9 cellular contexts compared by ENCODE assay signal in genomic region chr11:111734383-111735261, GRCh38. TPM values are rescaled to one million over a fixed set of nuclear protein-coding genes. Genes with fewer than 3 reads are reported as not detected.
DNase-seq lines count a peak whose midpoint lies in the region; ATAC-seq, FAIRE-seq and TF ChIP-seq lines count a peak whose summit lies in the region.
"Had no signal": no experiment of that assay in that cellular context is flagged by ENCODE, and none has a peak within 500 bp of the region (broad histone marks: within the 10 kb centered on the region; RNA-seq: fewer than 3 reads in every experiment).

No MANE protein-coding gene starts in this region.

- no peaks in the 10 kb centered on the region for H3K9me2 ChIP-seq in PC-3 (replicated peaks; ENCODE audit: low read length)

- H3K36me3 ChIP-seq in PC-3 (ENCODE audit: low read depth, low read length) (peaks cover 3% of the 10 kb centered on the region; the same call in 1 of the 2 replicates), osteoblast (ENCODE audit: insufficient read depth, low read length) (no peaks in the 10 kb centered on the region), MG63 (peaks cover 39% of the 10 kb centered on the region)

- H2AFZ ChIP-seq in PC-3 (ENCODE audit: low read length) (no peak overlapping the region), osteoblast (ENCODE audit: low read length) (peak overlapping the region; percentile 44)

- ATAC-seq in A549 (no peak), PC-3 (no peak)

- peaks cover 10% of the 10 kb centered on the region for H3K27me3 Mint-ChIP-seq in endothelial cell (ENCODE audit: unreplicated experiment)

- H3K9ac ChIP-seq in PC-3 (ENCODE audit: low read length) = peak overlapping the region; percentile 82

- H4K20me1 ChIP-seq in PC-3 (ENCODE audit: low read length) = no peaks in the 10 kb centered on the region
- H4K20me1 ChIP-seq in osteoblast (ENCODE audit: insufficient read depth, low read length) = no peaks in the 10 kb centered on the region

- no peaks in the 10 kb centered on the region for H3K9me3 Mint-ChIP-seq in endothelial cell (ENCODE audit: unreplicated experiment)

- TF ChIP-seq CTCF in A549 (IDR thresholded peaks at IDR 0.05) = no peak
- TF ChIP-seq CTCF in PC-3 (conservative IDR thresholded peaks at IDR 0.05; ENCODE audit: low read depth, low read length) = no peak
- no peak for TF ChIP-seq CTCF in endothelial cell (IDR thresholded peaks at IDR 0.05; ENCODE audit: unreplicated experiment)
- no peak for TF ChIP-seq CTCF in osteoblast (IDR thresholded peaks at IDR 0.05; ENCODE audit: extremely low read depth, low read depth, low read length)

- no peak for TF ChIP-seq EP300 in A549 (IDR thresholded peaks at IDR 0.05)

- WGBS in A549 (ENCODE audit: missing lambda C conversion rate) = 88% methylated on average over 8 of the region's 13 CpGs

- TF ChIP-seq POLR2A in A549 (IDR thresholded peaks at IDR 0.05; ENCODE audit: low read length) = no peak

- peak overlapping the region; percentile 63 for H3K4me3 Mint-ChIP-seq in endothelial cell (ENCODE audit: unreplicated experiment)

- POLR2A ChIA-PET in A549 (lab: Yijun Ruan, JAX) = interaction anchor here (1.7 kb wide), 1 partner anchor 31 kb away, joined by 4 read pairs; the partner anchor contains the start of gene PPP2R1B
- POLR2A ChIA-PET in PC-3 (lab: Charles Lee; ENCODE audit: unreplicated experiment) = interaction anchor here (0.6 kb wide), 1 partner anchor 184 kb away, joined by 4 read pairs; the partner anchor contains the start of gene C11orf52

- 0 out of 3 replicates have a peak overlapping the region, but pooled peaks have one; percentile 38 for H3K4me2 ChIP-seq in A549
- peak overlapping the region; percentile 82 for H3K4me2 ChIP-seq in PC-3 (ENCODE audit: low read length)
- H3K4me2 ChIP-seq in osteoblast (ENCODE audit: insufficient read depth, low read length) = peak overlapping the region; percentile 93

- DNase-seq in A549 (ENCODE audit: low read depth in 1 of 2, low spot score in 1 of 2) = no peak
- DNase-seq in PC-3 = no peak
- DNase-seq in endothelial cell (ENCODE audit: low spot score) = no peak
- DNase-seq in osteoblast (ENCODE audit: insufficient read length, low spot score, missing footprints) = no peak
- DNase-seq in putamen (ENCODE audit: low spot score) = no peak
- no peak for DNase-seq in MG63
- no peak for DNase-seq in HK-2 (ENCODE audit: unreplicated experiment)
- no peak for DNase-seq in stimulated activated CD4-positive, alpha-beta T cell treated with anti-CD3 and anti-CD28 coated beads, Interleukin-4, amount 100 ng/mL, for 24 hours
- DNase-seq: activated effector memory CD4-positive, alpha-beta T cell treated with anti-CD3 and anti-CD28 coated beads, Interleukin-2, amount 50 U/mL, for 16 hours had no signal

- FAIRE-seq in A549 (lab: Jason Lieb, UNC) = no peak

- no peak overlapping the region for H3K4me3 ChIP-seq in A549
- H3K4me3 ChIP-seq in PC-3 (ENCODE audit: low read length) = peak overlapping the region; percentile 55; the same call in 1 of the 2 replicates
- H3K4me3 ChIP-seq in osteoblast (ENCODE audit: insufficient read depth, low read length) = peak overlapping the region; percentile 73
- H3K4me3 ChIP-seq in MG63 = no peak overlapping the region

- H3K4me1 Mint-ChIP-seq in endothelial cell (ENCODE audit: unreplicated experiment) = peaks cover 25% of the 10 kb centered on the region

- H3K27ac ChIP-seq in A549 = peak overlapping the region; percentile 40 to 82; a peak in 4 of 6 replicates
- peak overlapping the region; percentile 96 for H3K27ac ChIP-seq in PC-3 (ENCODE audit: low read length)
- peak overlapping the region; percentile 100 for H3K27ac ChIP-seq in osteoblast (ENCODE audit: low read depth, low read length)

- H3F3A ChIP-seq in PC-3 (ENCODE audit: low read length, unreplicated experiment) = peaks cover 6% of the 10 kb centered on the region

- H3K27me3 ChIP-seq in PC-3 (ENCODE audit: low read length) (no peaks in the 10 kb centered on the region), osteoblast (ENCODE audit: insufficient read depth, low read length) (no peaks in the 10 kb centered on the region), MG63 (no peaks in the 10 kb centered on the region)

- H3K79me2 ChIP-seq in PC-3 (ENCODE audit: low read length) = no peaks in the 10 kb centered on the region
- no peaks in the 10 kb centered on the region for H3K79me2 ChIP-seq in osteoblast (ENCODE audit: insufficient read depth, low read length)

- CTCF ChIA-PET in A549 (lab: Yijun Ruan, JAX) (interaction anchor here (0.8 kb wide), 1 partner anchor 29 kb away, joined by 3 read pairs; no protein-coding TSS in a partner anchor), PC-3 (lab: Charles Lee) (interaction anchor here (0.7 to 0.9 kb wide), 2 partner anchors 16 to 32 kb away, joined by 4 read pairs; partner anchors contain the start of gene PPP2R1B)

- peaks cover 49% of the 10 kb centered on the region for H3K4me1 ChIP-seq in A549
- H3K4me1 ChIP-seq in PC-3 (ENCODE audit: insufficient read depth, low read length) = peaks cover 45% of the 10 kb centered on the region
- H3K4me1 ChIP-seq in osteoblast (ENCODE audit: insufficient read depth, low read length) = peaks cover 87% of the 10 kb centered on the region

- peaks cover 6% of the 10 kb centered on the region for H3K36me3 Mint-ChIP-seq in endothelial cell (ENCODE audit: low read depth, unreplicated experiment)

- intact Hi-C loops in PC-3 (cut with micrococcal nuclease) = loop anchor here (1.0 to 2.0 kb wide), 4 partner anchors 14 to 130 kb away; partner anchors contain the start of gene PPP2R1B

- no peak overlapping the region for H3K27ac Mint-ChIP-seq in endothelial cell (ENCODE audit: unreplicated experiment)

- BruUV-seq in PC-3 (replicated peaks; lab: Mats Ljungman, UMichigan) = TSS peak; percentile 19

- no peak for TF ChIP-seq RAD21 in A549 (conservative IDR thresholded peaks at IDR 0.05 in 1 of 2, IDR thresholded peaks at IDR 0.05 in 1 of 2)

- no peaks in the 10 kb centered on the region for H3K9me3 ChIP-seq in A549
- H3K9me3 ChIP-seq in PC-3 (ENCODE audit: low read length) = no peaks in the 10 kb centered on the region
- H3K9me3 ChIP-seq in osteoblast (ENCODE audit: low read depth, low read length) = no peaks in the 10 kb centered on the region
- H3K9me3 ChIP-seq in MG63 = no peaks in the 10 kb centered on the region

TF ChIP-seq in A549, 52 proteins besides CTCF, POLR2A, EP300 and RAD21:
- TF ChIP-seq HMGXB4 (CRISPR knock-in tag; IDR thresholded peaks at IDR 0.05; ENCODE audit: borderline replicate concordance) (no peak), E2F6 (IDR thresholded peaks at IDR 0.05; ENCODE audit: borderline replicate concordance, low read depth) (no peak), RNF2 (IDR thresholded peaks at IDR 0.05; ENCODE audit: borderline replicate concordance, low read depth) (no peak), ATOH8 (CRISPR knock-in tag; IDR thresholded peaks at IDR 0.05; ENCODE audit: low read depth) (no peak), SMC3 (IDR thresholded peaks at IDR 0.05) (no peak)

RNA-seq across cellular contexts. Expression of gene PPP2R1B, which starts 31.6 kb away (rescaled TPM):
- 24.7 and 26.3 TPM in 2 replicates for polyA plus RNA-seq in A549 (2011; rRNA removed)
- 10.4 and 10.6 TPM in 2 replicates for polyA plus RNA-seq in A549 (2012; cell fraction: cytosol; rRNA removed)
- polyA plus RNA-seq in A549 (2012; cell fraction: nucleus; rRNA removed) = 7.3 and 11.7 TPM in 2 replicates
- 16.9 to 18.6 TPM (median 17.9 TPM) in 3 replicates for polyA plus RNA-seq in A549 (2017; fragmentation: RNase III; extraction: RNeasy Plus Mini Kit Qiagen cat#74134 plus additional on column Dnase treatment)
- 28.0 and 31.2 TPM in 2 replicates for polyA minus RNA-seq in A549 (2011; rRNA and poly(A)+ RNA removed)
- 31.3 and 41.5 TPM in 2 replicates for total RNA-seq in PC-3 (2014; rRNA removed)
- 38.5 TPM for total RNA-seq in endothelial cell (ENCODE audit: unreplicated experiment)
- 18.0 and 19.9 TPM in 2 replicates for total RNA-seq in osteoblast
- total RNA-seq in MG63 (2014; rRNA removed; shearing (Covaris generic); ENCODE audit: low replicate concordance) = 16.1 TPM in 2 replicates

Comparison
In these comparisons a context has a peak if more than half of its experiments do, and no peak if none do; other contexts are left out.
1. H3K4me2 ChIP-seq: peak in every context shown above with its lines; median percentile 93 in osteoblast; 82 in PC-3; 38 in A549.
2. H3K4me3 ChIP-seq: peak in PC-3 (single experiment) and osteoblast (single experiment); none in A549 (single experiment) and MG63 (single experiment).
3. Peak in every context shown above with its lines, with median percentiles within 50 percentile points of each other: H3K27ac ChIP-seq.